29 cellular contexts compared by ENCODE assay signal in genomic region chr18:45440246-45440645, GRCh38.
"Had no signal": no experiment of that assay in that cellular context is flagged by ENCODE, and none has a peak within 500 bp of the region (broad histone marks: within the 10 kb centered on the region; RNA-seq: fewer than 3 reads in every experiment).

No MANE protein-coding gene starts in this region.

- ATAC-seq: activated CD4-positive, CD25-positive, alpha-beta regulatory T cell treated with anti-CD3 and anti-CD28 coated beads, Interleukin-2, amount 50 U/mL, for 24 hours; activated CD8-positive, alpha-beta T cell treated with anti-CD3 and anti-CD28 coated beads for 36 hours; activated T-cell treated with anti-CD3 and anti-CD28 coated beads, Interleukin-2, amount 50 U/mL, for 4 hours; activated T-helper 17 cell treated with anti-CD3 and anti-CD28 coated beads, Interleukin-2, amount 50 U/mL, for 72 hours; effector memory CD8-positive, alpha-beta T cell; T-helper 17 cell had no signal

- H3K4me3 Mint-ChIP-seq: activated B cell treated with CpG ODN at 0.5 μM for 24 hours; activated CD8-positive, alpha-beta T cell treated with anti-CD3 and anti-CD28 coated beads for 36 hours; activated naive CD8-positive, alpha-beta T cell; activated T-cell treated with anti-CD3 and anti-CD28 coated beads, Interleukin-2, amount 50 U/mL, for 4 hours; activated T-helper 17 cell treated with anti-CD3 and anti-CD28 coated beads, Interleukin-2, amount 50 U/mL, for 72 hours; effector memory CD8-positive, alpha-beta T cell; T-helper 17 cell; T-helper 2 cell treated with Interferon-gamma antibody and Interleukin-4, amounts not matched to agents 5 μg/mL and 100 μg/mL, for 36 hours had no signal

- H3K36me3 Mint-ChIP-seq: activated naive CD8-positive, alpha-beta T cell had no signal

- H3K4me1 Mint-ChIP-seq: activated B cell treated with CpG ODN at 0.5 μM for 24 hours; activated T-helper 17 cell treated with anti-CD3 and anti-CD28 coated beads, Interleukin-2, amount 50 U/mL, for 72 hours; T-helper 17 cell had no signal

- H3K9me3 ChIP-seq: esophagus squamous epithelium had no signal

- H3K27me3 ChIP-seq: brain microvascular endothelial cell, esophagus squamous epithelium had no signal

- H3K27ac Mint-ChIP-seq: activated B cell treated with CpG ODN at 0.5 μM for 24 hours; activated CD8-positive, alpha-beta T cell treated with anti-CD3 and anti-CD28 coated beads for 36 hours; activated naive CD8-positive, alpha-beta T cell; activated T-helper 17 cell treated with anti-CD3 and anti-CD28 coated beads, Interleukin-2, amount 50 U/mL, for 72 hours; effector memory CD8-positive, alpha-beta T cell; T-helper 17 cell; T-helper 2 cell treated with Interferon-gamma antibody and Interleukin-4, amounts not matched to agents 5 μg/mL and 100 μg/mL, for 36 hours had no signal

- H3K27ac ChIP-seq: brain microvascular endothelial cell, esophagus squamous epithelium, WERI-Rb-1 had no signal

- H3K4me3 ChIP-seq: esophagus squamous epithelium had no signal

- H3K9me3 Mint-ChIP-seq: activated B cell treated with CpG ODN at 0.5 μM for 24 hours; activated CD8-positive, alpha-beta T cell treated with anti-CD3 and anti-CD28 coated beads for 36 hours; activated T-cell treated with anti-CD3 and anti-CD28 coated beads, Interleukin-2, amount 50 U/mL, for 4 hours; activated T-helper 17 cell treated with anti-CD3 and anti-CD28 coated beads, Interleukin-2, amount 50 U/mL, for 72 hours; effector memory CD8-positive, alpha-beta T cell; T-helper 2 cell treated with Interferon-gamma antibody and Interleukin-4, amounts not matched to agents 5 μg/mL and 100 μg/mL, for 36 hours had no signal

- DNase-seq: activated B cell treated with CpG ODN at 0.5 μM for 24 hours; activated CD4-positive, alpha-beta T cell treated with anti-CD3 and anti-CD28 coated beads for 48 hours; activated CD4-positive, alpha-beta T cell treated with anti-CD3 and anti-CD28 coated beads, Interleukin-2, amount 50 U/mL, for 1 hour; activated CD4-positive, alpha-beta T cell treated with anti-CD3 and anti-CD28 coated beads, Interleukin-2, amount 50 U/mL, for 48 hours; activated CD8-positive, alpha-beta memory T cell treated with anti-CD3 and anti-CD28 coated beads for 24 hours; activated CD8-positive, alpha-beta T cell treated with anti-CD3 and anti-CD28 coated beads for 36 hours; activated effector memory CD4-positive, alpha-beta T cell treated with Interleukin-2 at 50 U/mL for 16 hours; activated gamma-delta T cell treated with Interleukin-2 at 50 U/mL for 16 hours; activated naive CD4-positive, alpha-beta T cell treated with anti-CD3 and anti-CD28 coated beads, Interleukin-2, amount 50 U/mL, for 16 hours; activated naive CD4-positive, alpha-beta T cell treated with Interleukin-2 at 50 U/mL for 16 hours; activated T-cell treated with anti-CD3 and anti-CD28 coated beads, Interleukin-2, amount 50 U/mL, for 4 hours; amniotic stem cell; anterior cingulate cortex; brain microvascular endothelial cell; caudate nucleus; cortex of kidney; dermis blood vessel endothelial cell; effector CD4-positive, alpha-beta T cell; effector memory CD8-positive, alpha-beta T cell; esophagus squamous epithelium; head of caudate nucleus; T-helper 1 cell; T-helper 17 cell; T1000; WERI-Rb-1 had no signal

- H3K36me3 ChIP-seq: brain microvascular endothelial cell, esophagus squamous epithelium, WERI-Rb-1 had no signal
